In genomic region chr13:98454389-98454881, GRCh38 we compare ENCODE assay signal across 8 cellular contexts.
DNase-seq lines count a peak whose midpoint lies in the region; ATAC-seq and TF ChIP-seq lines count a peak whose summit lies in the region.

No MANE protein-coding gene starts in this region.

- peak overlapping the region; percentile 45 to 83 (median 79) for H3K27ac ChIP-seq in esophagus squamous epithelium
- peak overlapping the region in 1 of 2 donors; percentile 52 for H3K27ac ChIP-seq in ovary
- no peak overlapping the region for H3K27ac ChIP-seq in endodermal cell (ENCODE audit: low read depth, low read length)

- TF ChIP-seq EP300 in ovary (IDR thresholded peaks at IDR 0.05), result no peak

- H3K27me3 ChIP-seq in esophagus squamous epithelium (no peaks in the 10 kb centered on the region), ovary (no peaks in the 10 kb centered on the region), endodermal cell (ENCODE audit: control insufficient read depth, insufficient read depth, low read length, poor library complexity, severe bottlenecking) (no peaks in the 10 kb centered on the region)

- H3K4me1 ChIP-seq in esophagus squamous epithelium (peaks cover 0 to 59% (median 37%) of the 10 kb centered on the region in 3 donors), ovary (ENCODE audit: insufficient read depth) (peaks cover 10% of the 10 kb centered on the region), endodermal cell (ENCODE audit: control insufficient read depth, insufficient read depth, low read length) (peaks cover 15% of the 10 kb centered on the region)

- H3K9me3 Mint-ChIP-seq in endodermal cell, result no peaks in the 10 kb centered on the region

- H3K27me3 Mint-ChIP-seq in endodermal cell (ENCODE audit: insufficient read depth), result no peaks in the 10 kb centered on the region

- H3K4me3 ChIP-seq in esophagus squamous epithelium (no peak overlapping the region), ovary (no peak overlapping the region), endodermal cell (ENCODE audit: low read length) (no peak overlapping the region)

- no peak overlapping the region for H3K9ac ChIP-seq in endodermal cell (ENCODE audit: extremely low read depth, low read length, poor library complexity, severe bottlenecking)

- H3K27ac Mint-ChIP-seq in endodermal cell, result no peak overlapping the region

- ATAC-seq in HG03039 (IDR thresholded peaks at IDR 0.05; ENCODE audit: unreplicated experiment), result no peak

- no peaks in the 10 kb centered on the region for H3K9me3 ChIP-seq in esophagus squamous epithelium
- H3K9me3 ChIP-seq in ovary, result no peaks in the 10 kb centered on the region
- no peaks in the 10 kb centered on the region for H3K9me3 ChIP-seq in endodermal cell (ENCODE audit: control insufficient read depth, low read length)

- peaks cover 26% of the 10 kb centered on the region for H3K4me1 Mint-ChIP-seq in endodermal cell

- 6 to 34% methylated on average over 6 to 7 of the region's 7 CpGs for WGBS in esophagus squamous epithelium, 2 donors
- WGBS in ovary, 3 donors, result 2 to 5% (median 2%) methylated on average over 7 of the region's 7 CpGs
- 90 to 94% methylated on average over 7 of the region's 7 CpGs for WGBS in endodermal cell (ENCODE audit: insufficient coverage in 1 of 2, insufficient read length in 1 of 2), 2 experiments

- H3K36me3 Mint-ChIP-seq in endodermal cell (ENCODE audit: low read depth), result peaks cover 56% of the 10 kb centered on the region

- intact Hi-C loops in esophagus squamous epithelium (cut with DNase I), result no loop called here
- intact Hi-C loops in ovary (cut with DNase I), result loop anchor here in 1 of 4 donors (5.0 kb wide), 1 partner anchor 123 kb away; the partner anchor contains the start of gene STK24

- peaks cover 15 to 98% (median 24%) of the 10 kb centered on the region in 3 donors for H3K36me3 ChIP-seq in esophagus squamous epithelium
- no peaks in the 10 kb centered on the region for H3K36me3 ChIP-seq in ovary
- H3K36me3 ChIP-seq in endodermal cell (ENCODE audit: control insufficient read depth, insufficient read depth, low read length), result peaks cover 85% of the 10 kb centered on the region

- peak; percentile 49 for DNase-seq in DMS153 (lab: John Stamatoyannopoulos, UW)
- peak; percentile 86 for DNase-seq in RPMI7951 (ENCODE audit: low read depth)
- DNase-seq in esophagus squamous epithelium (lab: John Stamatoyannopoulos, UW), result no peak
- peak in 3 of 5 donors; percentile 43 to 61 (median 53) for DNase-seq in ovary
- DNase-seq in NCI-H1930 (lab: John Stamatoyannopoulos, UW), result no peak
- no peak for DNase-seq in mesenteric fat pad (ENCODE audit: low spot score)
- no peak for DNase-seq in endodermal cell

- H3K4me3 Mint-ChIP-seq in endodermal cell, result no peak overlapping the region

- no peak for TF ChIP-seq CTCF in esophagus squamous epithelium (IDR thresholded peaks at IDR 0.05)
- no peak for TF ChIP-seq CTCF in ovary (IDR thresholded peaks at IDR 0.05)
- no peak for TF ChIP-seq CTCF in endodermal cell (conservative IDR thresholded peaks at IDR 0.05)

- TF ChIP-seq POLR2A in esophagus squamous epithelium (IDR thresholded peaks at IDR 0.05), result no peak
- no peak for TF ChIP-seq POLR2A in ovary (IDR thresholded peaks at IDR 0.05)

Comparison
In these comparisons a context has a peak if more than half of its experiments do, and no peak if none do; other contexts are left out.
1. DNase-seq: peak in DMS153 (single experiment), RPMI7951 (single experiment) and ovary (3 of 5); none in esophagus squamous epithelium (single experiment), NCI-H1930 (0 of 2), mesenteric fat pad (single experiment) and endodermal cell (single experiment).